8 cellular contexts compared by ENCODE assay signal in genomic region chr5:126676195-126676624, GRCh38.
DNase-seq lines count a peak whose midpoint lies in the region; ATAC-seq, FAIRE-seq and TF ChIP-seq lines count a peak whose summit lies in the region.

No MANE protein-coding gene starts in this region.

- ATAC-seq in GM19035 (IDR thresholded peaks at IDR 0.05; ENCODE audit: unreplicated experiment) (peak; percentile 83), HG03342 (IDR thresholded peaks at IDR 0.05; ENCODE audit: unreplicated experiment) (peak; percentile 83)
- ATAC-seq in activated CD8-positive, alpha-beta T cell treated with anti-CD3 and anti-CD28 coated beads, Interleukin-2, amount 10 ng/mL, durations not matched to agents 7 days and 5 days = peak; percentile 77
- peak; percentile 77 for ATAC-seq in stimulated activated memory B cell treated with anti-CD40 and anti-IgM and Interleukin-4, amounts not matched to agents 10 μg/mL and 1 μg/mL and 100 μg/mL, for 72 hours

- H3K4me1 ChIP-seq in H1 (replicated peaks in 1 of 4; ENCODE audit: control insufficient read depth in 3 of 4, insufficient read depth in 4 of 4, low read length in 3 of 4) = peaks cover 13 to 31% (median 19%) of the 10 kb centered on the region in 4 experiments

- no peak overlapping the region for H4K8ac ChIP-seq in H1 (ENCODE audit: extremely low read depth, insufficient read depth, low read length)

- TF ChIP-seq POLR2A in H1 (IDR thresholded peaks at IDR 0.05; ENCODE audit: control extremely low read depth in 1 of 2, low read depth in 2 of 2, low read length in 2 of 2) = no peak

- no peak overlapping the region for H3K9ac ChIP-seq in H1 (replicated peaks in 1 of 4; ENCODE audit: extremely low read depth in 1 of 4, low read depth in 3 of 4, low read length in 3 of 4)

- peak; percentile 91 to 95 for TF ChIP-seq RAD21 in H1 (IDR thresholded peaks at IDR 0.05 in 1 of 2, conservative IDR thresholded peaks at IDR 0.05 in 1 of 2; ENCODE audit: low read depth in 2 of 2, low read length in 2 of 2)

- POLR2A ChIA-PET in activated CD8-positive, alpha-beta T cell treated with anti-CD3 and anti-CD28 coated beads, Interleukin-2, amount 10 ng/mL, durations not matched to agents 7 days and 5 days (lab: Charles Lee) = interaction anchor here (8.7 kb wide), 1 partner anchor 103 kb away, joined by 132 read pairs; the partner anchor contains the start of gene LMNB1
- POLR2A ChIA-PET in H1 (lab: Charles Lee; ENCODE audit: partially characterized antibody) = interaction anchor here (0.7 to 10.8 kb wide), 2 partner anchors 9 to 101 kb away, joined by 3 to 146 read pairs; partner anchors contain the start of gene LMNB1

- no peak overlapping the region for H3K4me2 ChIP-seq in H1 (ENCODE audit: insufficient read depth in 1 of 2, low read depth in 2 of 2, low read length in 2 of 2)

- H3K36me3 ChIP-seq in H1 (ENCODE audit: control insufficient read depth in 2 of 4, insufficient read depth in 4 of 4, low read length in 3 of 4) = no peaks in the 10 kb centered on the region

- no peak overlapping the region for H3K18ac ChIP-seq in H1 (ENCODE audit: extremely low read depth, low read length)

- no peak overlapping the region for H2AFZ ChIP-seq in H1 (ENCODE audit: low read length)

- H2BK120ac ChIP-seq in H1 (replicated peaks; ENCODE audit: low read depth, low read length) = peak overlapping the region; percentile 28

- H3K4me3 ChIP-seq in H1 (ENCODE audit: extremely low read depth in 1 of 4, insufficient read depth in 2 of 4, low read depth in 3 of 4, low read length in 4 of 4) = no peak overlapping the region

- no peaks in the 10 kb centered on the region for H4K20me1 ChIP-seq in H1 (replicated peaks in 1 of 2; ENCODE audit: control insufficient read depth in 1 of 2, insufficient read depth in 2 of 2, low read length in 2 of 2)

- H2BK5ac ChIP-seq in H1 (ENCODE audit: low read depth, low read length) = no peak overlapping the region

- H3K27me3 Mint-ChIP-seq in activated CD8-positive, alpha-beta T cell treated with anti-CD3 and anti-CD28 coated beads, Interleukin-2, amount 10 ng/mL, durations not matched to agents 7 days and 5 days (ENCODE audit: low read depth) = no peaks in the 10 kb centered on the region
- no peaks in the 10 kb centered on the region for H3K27me3 Mint-ChIP-seq in stimulated activated memory B cell treated with anti-CD40 and anti-IgM and Interleukin-4, amounts not matched to agents 10 μg/mL and 1 μg/mL and 100 μg/mL, for 72 hours

- H3K79me2 ChIP-seq in H1 (ENCODE audit: control insufficient read depth in 1 of 2, insufficient read depth in 2 of 2, low read length in 2 of 2) = no peaks in the 10 kb centered on the region

- no peak overlapping the region for H3K4ac ChIP-seq in H1 (replicated peaks; ENCODE audit: insufficient read length, low read depth, low read length)

- no peaks in the 10 kb centered on the region for H3K23me2 ChIP-seq in H1 (ENCODE audit: low read depth, low read length)

- CTCF ChIA-PET in activated CD8-positive, alpha-beta T cell treated with anti-CD3 and anti-CD28 coated beads, Interleukin-2, amount 10 ng/mL, durations not matched to agents 7 days and 5 days (lab: Charles Lee) = interaction anchor here (0.6 to 9.4 kb wide), 27 partner anchors 10 to 351 kb away, joined by 3 to 250 read pairs (median 4); partner anchors contain the start of gene LMNB1
- CTCF ChIA-PET in H1 (lab: Charles Lee; ENCODE audit: partially characterized antibody) = interaction anchor here (0.7 to 11.4 kb wide), 33 partner anchors 10 to 172 kb away, joined by 3 to 251 read pairs (median 4); partner anchors contain the start of gene LMNB1

- H3K14ac ChIP-seq in H1 (ENCODE audit: insufficient read length) = no peak overlapping the region

- H4K91ac ChIP-seq in H1 (replicated peaks; ENCODE audit: insufficient read length, low read length) = no peak overlapping the region

- no peak overlapping the region for H3K4me3 Mint-ChIP-seq in activated CD8-positive, alpha-beta T cell treated with anti-CD3 and anti-CD28 coated beads, Interleukin-2, amount 10 ng/mL, durations not matched to agents 7 days and 5 days
- H3K4me3 Mint-ChIP-seq in stimulated activated memory B cell treated with anti-CD40 and anti-IgM and Interleukin-4, amounts not matched to agents 10 μg/mL and 1 μg/mL and 100 μg/mL, for 72 hours = no peak overlapping the region

- no peaks in the 10 kb centered on the region; the same call in 1 of the 2 replicates for H3K79me1 ChIP-seq in H1 (ENCODE audit: low read depth, low read length)

- peak overlapping the region; percentile 80 for H2BK20ac ChIP-seq in H1 (ENCODE audit: low read length)

- H4K5ac ChIP-seq in H1 (ENCODE audit: insufficient read length, low read depth, low read length) = no peak overlapping the region

- peak; percentile 42 for FAIRE-seq in H1 (lab: Jason Lieb, UNC)

- H3K56ac ChIP-seq in H1 (replicated peaks; ENCODE audit: insufficient read length, low read depth, low read length) = no peak overlapping the region

- peak overlapping the region; percentile 32; the same call in 1 of the 2 replicates for H2BK12ac ChIP-seq in H1 (ENCODE audit: low read depth, low read length)

- peak; percentile 3 to 87 (median 87) for TF ChIP-seq CTCF in H1 (IDR thresholded peaks at IDR 0.05; ENCODE audit: control extremely low read depth in 1 of 3, insufficient read depth in 1 of 3, low read depth in 1 of 3, low read length in 3 of 3)

- H3K4me1 Mint-ChIP-seq in activated CD8-positive, alpha-beta T cell treated with anti-CD3 and anti-CD28 coated beads, Interleukin-2, amount 10 ng/mL, durations not matched to agents 7 days and 5 days (ENCODE audit: low read depth) = peaks cover 23% of the 10 kb centered on the region
- peaks cover 7% of the 10 kb centered on the region for H3K4me1 Mint-ChIP-seq in stimulated activated memory B cell treated with anti-CD40 and anti-IgM and Interleukin-4, amounts not matched to agents 10 μg/mL and 1 μg/mL and 100 μg/mL, for 72 hours

- no peak overlapping the region for H3K23ac ChIP-seq in H1 (ENCODE audit: insufficient read length)

- no peak overlapping the region for H3K27ac ChIP-seq in H1 (ENCODE audit: low read depth, low read length)

- no peak overlapping the region for H2AK5ac ChIP-seq in H1 (ENCODE audit: low read depth, low read length)

- H3K27me3 ChIP-seq in H1 (replicated peaks in 1 of 4; ENCODE audit: control insufficient read depth in 3 of 4, extremely low read depth in 1 of 4, insufficient read depth in 3 of 4, low read length in 3 of 4) = no peaks in the 10 kb centered on the region

- DNase-seq in AML-193 (lab: John Stamatoyannopoulos, UW) (peak; percentile 51 to 72), NCI-H82 (lab: John Stamatoyannopoulos, UW) (peak; percentile 77), H1 (ENCODE audit: low read depth in 1 of 2, low spot score in 2 of 2) (peak in 1 of 2 experiments; percentile 62), mucosa of gallbladder (ENCODE audit: low spot score) (peak; percentile 72)
- peak; percentile 81 for DNase-seq in activated CD8-positive, alpha-beta T cell treated with anti-CD3 and anti-CD28 coated beads, Interleukin-2, amount 10 ng/mL, durations not matched to agents 7 days and 5 days

- H3K27ac Mint-ChIP-seq in activated CD8-positive, alpha-beta T cell treated with anti-CD3 and anti-CD28 coated beads, Interleukin-2, amount 10 ng/mL, durations not matched to agents 7 days and 5 days = peak overlapping the region; percentile 47
- H3K27ac Mint-ChIP-seq in stimulated activated memory B cell treated with anti-CD40 and anti-IgM and Interleukin-4, amounts not matched to agents 10 μg/mL and 1 μg/mL and 100 μg/mL, for 72 hours = no peak overlapping the region

- TF ChIP-seq EP300 in H1 (IDR thresholded peaks at IDR 0.05; ENCODE audit: borderline replicate concordance in 1 of 2, low read depth in 2 of 2, low read length in 2 of 2) = no peak

- H3K9me3 Mint-ChIP-seq in activated CD8-positive, alpha-beta T cell treated with anti-CD3 and anti-CD28 coated beads, Interleukin-2, amount 10 ng/mL, durations not matched to agents 7 days and 5 days (ENCODE audit: insufficient read depth) = peaks cover 5% of the 10 kb centered on the region
- H3K9me3 Mint-ChIP-seq in stimulated activated memory B cell treated with anti-CD40 and anti-IgM and Interleukin-4, amounts not matched to agents 10 μg/mL and 1 μg/mL and 100 μg/mL, for 72 hours = peaks cover 3% of the 10 kb centered on the region

- 39% methylated on average over 4 of the region's 4 CpGs; no CpG with 5 or more reads in 1 of the 2 experiments for WGBS in H1 (ENCODE audit: extremely low coverage in 1 of 2, insufficient coverage in 1 of 2, insufficient read length in 1 of 2, insufficient replicate concordance in 2 of 2, low coverage in 1 of 2, low lambda C conversion rate in 2 of 2, missing lambda C conversion rate in 1 of 2), 2 experiments

- no peaks in the 10 kb centered on the region for H3K36me3 Mint-ChIP-seq in activated CD8-positive, alpha-beta T cell treated with anti-CD3 and anti-CD28 coated beads, Interleukin-2, amount 10 ng/mL, durations not matched to agents 7 days and 5 days (ENCODE audit: low read depth)
- H3K36me3 Mint-ChIP-seq in stimulated activated memory B cell treated with anti-CD40 and anti-IgM and Interleukin-4, amounts not matched to agents 10 μg/mL and 1 μg/mL and 100 μg/mL, for 72 hours = peaks cover 5% of the 10 kb centered on the region

- H2BK15ac ChIP-seq in H1 (ENCODE audit: low read length) = no peak overlapping the region

- no peaks in the 10 kb centered on the region for H3K9me3 ChIP-seq in H1 (ENCODE audit: insufficient read depth in 2 of 2, low read depth in 1 of 2, low read length in 1 of 2)

TF ChIP-seq in H1, 55 proteins besides CTCF, POLR2A, EP300 and RAD21 (continues in another document):
- TF ChIP-seq JUND (IDR thresholded peaks at IDR 0.05; ENCODE audit: low read length) (peak; percentile 93), SUZ12 (IDR thresholded peaks at IDR 0.05; ENCODE audit: low read length) (no peak), KDM1A (IDR thresholded peaks at IDR 0.05; ENCODE audit: borderline replicate concordance, low read length) (0 out of 2 replicates have a peak, but pooled peaks have one; percentile 30), BCL11A (IDR thresholded peaks at IDR 0.05; ENCODE audit: low read depth in 2 of 2, low read length in 2 of 2) (no peak), SP1 (IDR thresholded peaks at IDR 0.05; ENCODE audit: low read depth, low read length) (no peak), YY1 (IDR thresholded peaks at IDR 0.05; ENCODE audit: low read depth, low read length) (no peak), E2F6 (IDR thresholded peaks at IDR 0.05) (peak; percentile 52; the same call in 1 of the 2 replicates), GABPA (IDR thresholded peaks at IDR 0.05; ENCODE audit: borderline replicate concordance, insufficient read depth, low read length) (no peak)
